1 cellular context compared by ENCODE assay signal in genomic region chr6:41941280-41942044, GRCh38.
TF ChIP-seq lines count a peak whose summit lies in the region.

TSS of gene CCND3 (minus strand) at chr6:41941808. CDS start at chr6:41941649, 159 bp downstream.

TF ChIP-seq in WTC11, 78 proteins besides CTCF, POLR2A, EP300 and RAD21 (continued from another document):
- TF ChIP-seq, protein P1, sequence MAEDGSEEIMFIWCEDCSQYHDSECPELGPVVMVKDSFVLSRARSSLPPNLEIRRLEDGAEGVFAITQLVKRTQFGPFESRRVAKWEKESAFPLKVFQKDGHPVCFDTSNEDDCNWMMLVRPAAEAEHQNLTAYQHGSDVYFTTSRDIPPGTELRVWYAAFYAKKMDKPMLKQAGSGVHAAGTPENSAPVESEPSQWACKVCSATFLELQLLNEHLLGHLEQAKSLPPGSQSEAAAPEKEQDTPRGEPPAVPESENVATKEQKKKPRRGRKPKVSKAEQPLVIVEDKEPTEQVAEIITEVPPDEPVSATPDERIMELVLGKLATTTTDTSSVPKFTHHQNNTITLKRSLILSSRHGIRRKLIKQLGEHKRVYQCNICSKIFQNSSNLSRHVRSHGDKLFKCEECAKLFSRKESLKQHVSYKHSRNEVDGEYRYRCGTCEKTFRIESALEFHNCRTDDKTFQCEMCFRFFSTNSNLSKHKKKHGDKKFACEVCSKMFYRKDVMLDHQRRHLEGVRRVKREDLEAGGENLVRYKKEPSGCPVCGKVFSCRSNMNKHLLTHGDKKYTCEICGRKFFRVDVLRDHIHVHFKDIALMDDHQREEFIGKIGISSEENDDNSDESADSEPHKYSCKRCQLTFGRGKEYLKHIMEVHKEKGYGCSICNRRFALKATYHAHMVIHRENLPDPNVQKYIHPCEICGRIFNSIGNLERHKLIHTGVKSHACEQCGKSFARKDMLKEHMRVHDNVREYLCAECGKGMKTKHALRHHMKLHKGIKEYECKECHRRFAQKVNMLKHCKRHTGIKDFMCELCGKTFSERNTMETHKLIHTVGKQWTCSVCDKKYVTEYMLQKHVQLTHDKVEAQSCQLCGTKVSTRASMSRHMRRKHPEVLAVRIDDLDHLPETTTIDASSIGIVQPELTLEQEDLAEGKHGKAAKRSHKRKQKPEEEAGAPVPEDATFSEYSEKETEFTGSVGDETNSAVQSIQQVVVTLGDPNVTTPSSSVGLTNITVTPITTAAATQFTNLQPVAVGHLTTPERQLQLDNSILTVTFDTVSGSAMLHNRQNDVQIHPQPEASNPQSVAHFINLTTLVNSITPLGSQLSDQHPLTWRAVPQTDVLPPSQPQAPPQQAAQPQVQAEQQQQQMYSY (CRISPR knock-in tag; IDR thresholded peaks at IDR 0.05) = peak; percentile 12; the same call in 1 of the 2 replicates
- TF ChIP-seq PRRX2 (CRISPR knock-in tag; IDR thresholded peaks at IDR 0.05) = no peak
- TF ChIP-seq CBFB (CRISPR knock-in tag; IDR thresholded peaks at IDR 0.05; ENCODE audit: low read depth) = no peak
- 0 out of 2 replicates have a peak, but pooled peaks have one; percentile 27 for TF ChIP-seq ETV6 (CRISPR knock-in tag; IDR thresholded peaks at IDR 0.05)
- TF ChIP-seq CREM (CRISPR knock-in tag; IDR thresholded peaks at IDR 0.05) = no peak
- TF ChIP-seq, protein P2, sequence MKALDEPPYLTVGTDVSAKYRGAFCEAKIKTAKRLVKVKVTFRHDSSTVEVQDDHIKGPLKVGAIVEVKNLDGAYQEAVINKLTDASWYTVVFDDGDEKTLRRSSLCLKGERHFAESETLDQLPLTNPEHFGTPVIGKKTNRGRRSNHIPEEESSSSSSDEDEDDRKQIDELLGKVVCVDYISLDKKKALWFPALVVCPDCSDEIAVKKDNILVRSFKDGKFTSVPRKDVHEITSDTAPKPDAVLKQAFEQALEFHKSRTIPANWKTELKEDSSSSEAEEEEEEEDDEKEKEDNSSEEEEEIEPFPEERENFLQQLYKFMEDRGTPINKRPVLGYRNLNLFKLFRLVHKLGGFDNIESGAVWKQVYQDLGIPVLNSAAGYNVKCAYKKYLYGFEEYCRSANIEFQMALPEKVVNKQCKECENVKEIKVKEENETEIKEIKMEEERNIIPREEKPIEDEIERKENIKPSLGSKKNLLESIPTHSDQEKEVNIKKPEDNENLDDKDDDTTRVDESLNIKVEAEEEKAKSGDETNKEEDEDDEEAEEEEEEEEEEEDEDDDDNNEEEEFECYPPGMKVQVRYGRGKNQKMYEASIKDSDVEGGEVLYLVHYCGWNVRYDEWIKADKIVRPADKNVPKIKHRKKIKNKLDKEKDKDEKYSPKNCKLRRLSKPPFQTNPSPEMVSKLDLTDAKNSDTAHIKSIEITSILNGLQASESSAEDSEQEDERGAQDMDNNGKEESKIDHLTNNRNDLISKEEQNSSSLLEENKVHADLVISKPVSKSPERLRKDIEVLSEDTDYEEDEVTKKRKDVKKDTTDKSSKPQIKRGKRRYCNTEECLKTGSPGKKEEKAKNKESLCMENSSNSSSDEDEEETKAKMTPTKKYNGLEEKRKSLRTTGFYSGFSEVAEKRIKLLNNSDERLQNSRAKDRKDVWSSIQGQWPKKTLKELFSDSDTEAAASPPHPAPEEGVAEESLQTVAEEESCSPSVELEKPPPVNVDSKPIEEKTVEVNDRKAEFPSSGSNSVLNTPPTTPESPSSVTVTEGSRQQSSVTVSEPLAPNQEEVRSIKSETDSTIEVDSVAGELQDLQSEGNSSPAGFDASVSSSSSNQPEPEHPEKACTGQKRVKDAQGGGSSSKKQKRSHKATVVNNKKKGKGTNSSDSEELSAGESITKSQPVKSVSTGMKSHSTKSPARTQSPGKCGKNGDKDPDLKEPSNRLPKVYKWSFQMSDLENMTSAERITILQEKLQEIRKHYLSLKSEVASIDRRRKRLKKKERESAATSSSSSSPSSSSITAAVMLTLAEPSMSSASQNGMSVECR (CRISPR knock-in tag; IDR thresholded peaks at IDR 0.05; ENCODE audit: borderline replicate concordance) = peak; percentile 72
- TF ChIP-seq, protein P3, sequence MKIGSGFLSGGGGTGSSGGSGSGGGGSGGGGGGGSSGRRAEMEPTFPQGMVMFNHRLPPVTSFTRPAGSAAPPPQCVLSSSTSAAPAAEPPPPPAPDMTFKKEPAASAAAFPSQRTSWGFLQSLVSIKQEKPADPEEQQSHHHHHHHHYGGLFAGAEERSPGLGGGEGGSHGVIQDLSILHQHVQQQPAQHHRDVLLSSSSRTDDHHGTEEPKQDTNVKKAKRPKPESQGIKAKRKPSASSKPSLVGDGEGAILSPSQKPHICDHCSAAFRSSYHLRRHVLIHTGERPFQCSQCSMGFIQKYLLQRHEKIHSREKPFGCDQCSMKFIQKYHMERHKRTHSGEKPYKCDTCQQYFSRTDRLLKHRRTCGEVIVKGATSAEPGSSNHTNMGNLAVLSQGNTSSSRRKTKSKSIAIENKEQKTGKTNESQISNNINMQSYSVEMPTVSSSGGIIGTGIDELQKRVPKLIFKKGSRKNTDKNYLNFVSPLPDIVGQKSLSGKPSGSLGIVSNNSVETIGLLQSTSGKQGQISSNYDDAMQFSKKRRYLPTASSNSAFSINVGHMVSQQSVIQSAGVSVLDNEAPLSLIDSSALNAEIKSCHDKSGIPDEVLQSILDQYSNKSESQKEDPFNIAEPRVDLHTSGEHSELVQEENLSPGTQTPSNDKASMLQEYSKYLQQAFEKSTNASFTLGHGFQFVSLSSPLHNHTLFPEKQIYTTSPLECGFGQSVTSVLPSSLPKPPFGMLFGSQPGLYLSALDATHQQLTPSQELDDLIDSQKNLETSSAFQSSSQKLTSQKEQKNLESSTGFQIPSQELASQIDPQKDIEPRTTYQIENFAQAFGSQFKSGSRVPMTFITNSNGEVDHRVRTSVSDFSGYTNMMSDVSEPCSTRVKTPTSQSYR (CRISPR knock-in tag; IDR thresholded peaks at IDR 0.05) = 0 out of 2 replicates have a peak, but pooled peaks have one; percentile 26
- TF ChIP-seq, protein P4, sequence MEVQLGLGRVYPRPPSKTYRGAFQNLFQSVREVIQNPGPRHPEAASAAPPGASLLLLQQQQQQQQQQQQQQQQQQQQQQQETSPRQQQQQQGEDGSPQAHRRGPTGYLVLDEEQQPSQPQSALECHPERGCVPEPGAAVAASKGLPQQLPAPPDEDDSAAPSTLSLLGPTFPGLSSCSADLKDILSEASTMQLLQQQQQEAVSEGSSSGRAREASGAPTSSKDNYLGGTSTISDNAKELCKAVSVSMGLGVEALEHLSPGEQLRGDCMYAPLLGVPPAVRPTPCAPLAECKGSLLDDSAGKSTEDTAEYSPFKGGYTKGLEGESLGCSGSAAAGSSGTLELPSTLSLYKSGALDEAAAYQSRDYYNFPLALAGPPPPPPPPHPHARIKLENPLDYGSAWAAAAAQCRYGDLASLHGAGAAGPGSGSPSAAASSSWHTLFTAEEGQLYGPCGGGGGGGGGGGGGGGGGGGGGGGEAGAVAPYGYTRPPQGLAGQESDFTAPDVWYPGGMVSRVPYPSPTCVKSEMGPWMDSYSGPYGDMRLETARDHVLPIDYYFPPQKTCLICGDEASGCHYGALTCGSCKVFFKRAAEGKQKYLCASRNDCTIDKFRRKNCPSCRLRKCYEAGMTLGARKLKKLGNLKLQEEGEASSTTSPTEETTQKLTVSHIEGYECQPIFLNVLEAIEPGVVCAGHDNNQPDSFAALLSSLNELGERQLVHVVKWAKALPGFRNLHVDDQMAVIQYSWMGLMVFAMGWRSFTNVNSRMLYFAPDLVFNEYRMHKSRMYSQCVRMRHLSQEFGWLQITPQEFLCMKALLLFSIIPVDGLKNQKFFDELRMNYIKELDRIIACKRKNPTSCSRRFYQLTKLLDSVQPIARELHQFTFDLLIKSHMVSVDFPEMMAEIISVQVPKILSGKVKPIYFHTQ (CRISPR knock-in tag; IDR thresholded peaks at IDR 0.05) = no peak
- peak; percentile 53; the same call in 1 of the 2 replicates for TF ChIP-seq SP1 (CRISPR knock-in tag; conservative IDR thresholded peaks at IDR 0.05)
- TF ChIP-seq ATF6 (CRISPR knock-in tag; IDR thresholded peaks at IDR 0.05) = no peak
- TF ChIP-seq, protein P5, sequence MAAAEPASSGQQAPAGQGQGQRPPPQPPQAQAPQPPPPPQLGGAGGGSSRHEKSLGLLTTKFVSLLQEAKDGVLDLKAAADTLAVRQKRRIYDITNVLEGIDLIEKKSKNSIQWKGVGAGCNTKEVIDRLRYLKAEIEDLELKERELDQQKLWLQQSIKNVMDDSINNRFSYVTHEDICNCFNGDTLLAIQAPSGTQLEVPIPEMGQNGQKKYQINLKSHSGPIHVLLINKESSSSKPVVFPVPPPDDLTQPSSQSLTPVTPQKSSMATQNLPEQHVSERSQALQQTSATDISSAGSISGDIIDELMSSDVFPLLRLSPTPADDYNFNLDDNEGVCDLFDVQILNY (CRISPR knock-in tag; IDR thresholded peaks at IDR 0.05) = 0 out of 2 replicates have a peak, but pooled peaks have one; percentile 22
